In genomic region chr11:62621567-62622470, GRCh38 we compare ENCODE assay signal across 8 cellular contexts. TPM values are rescaled to one million over a fixed set of nuclear protein-coding genes. Genes with fewer than 3 reads are reported as not detected.
A peak's percentile ranks its signal among the peaks of the same experiment; 100 is the strongest.
DNase-seq lines count a peak whose midpoint lies in the region; ATAC-seq and TF ChIP-seq lines count a peak whose summit lies in the region.

Gene B3GAT3 (minus strand): TSS chr11:62621986. CDS start chr11:62621947, 39 bp downstream.

- H3K4me3 ChIP-seq in prostate gland (peak within 1 kb of the TSS; percentile 64), urinary bladder (ENCODE audit: low read depth, low read length) (peak within 1 kb of the TSS; percentile 60)

- peak in 2 of 4 experiments; percentile 56 to 68 for TF ChIP-seq CTCF in prostate gland (IDR thresholded peaks at IDR 0.05)

- H3K4me3 Mint-ChIP-seq in T-helper 17 cell, result peak within 1 kb of the TSS; percentile 99

- H3K27me3 Mint-ChIP-seq in T-helper 17 cell, result no peaks in the 10 kb centered on the region

- H3K36me3 Mint-ChIP-seq in T-helper 17 cell (ENCODE audit: low read depth), result no peaks in the 10 kb centered on the region

- no peaks in the 10 kb centered on the region for H3K27me3 ChIP-seq in prostate gland (replicated peaks; ENCODE audit: insufficient read depth)

- H3K27ac ChIP-seq in prostate gland (peak within 1 kb of the TSS; percentile 77 to 88), urinary bladder (ENCODE audit: low read depth) (peak within 1 kb of the TSS; percentile 81)

- intact Hi-C loops in left ventricle myocardium superior (cut with micrococcal nuclease) (no loop called here), prostate gland (cut with DNase I) (no loop called here)

- peak; percentile 94 for TF ChIP-seq POLR2A in GM15510 (IDR thresholded peaks at IDR 0.05; ENCODE audit: borderline replicate concordance, extremely low read depth, insufficient read length)
- TF ChIP-seq POLR2A in prostate gland (IDR thresholded peaks at IDR 0.05), result peak; percentile 93

- H3K4me1 Mint-ChIP-seq in T-helper 17 cell, result peaks cover 17% of the 10 kb centered on the region

- DNase-seq in NCI-H1694 treated with DMSO at 0.1 percent for 48 hours (lab: John Stamatoyannopoulos, UW) (peak; percentile 78), T-helper 17 cell (peak; percentile 91 to 95 (median 93)), amygdala (lab: John Stamatoyannopoulos, UW) (peak; percentile 84 to 99 (median 96)), left ventricle myocardium superior (peak; percentile 99), prostate gland (ENCODE audit: low spot score) (peak; percentile 98)

- H3K4me1 ChIP-seq in prostate gland (replicated peaks) (peaks cover 6% of the 10 kb centered on the region), urinary bladder (ENCODE audit: insufficient read depth) (no peaks in the 10 kb centered on the region)

- peak within 1 kb of the TSS; percentile 97 for H3K27ac Mint-ChIP-seq in T-helper 17 cell

- WGBS in prostate gland, result under 1% methylated on average over 77 of the region's 77 CpGs
- WGBS in urinary bladder, result 1% methylated on average over 77 of the region's 77 CpGs

- H3K9me3 ChIP-seq in T-helper 17 cell (ENCODE audit: control insufficient read depth, low read length, poor library complexity, severe bottlenecking) (no peaks in the 10 kb centered on the region), prostate gland (no peaks in the 10 kb centered on the region)

- peak; percentile 93 for ATAC-seq in HG02885 (IDR thresholded peaks at IDR 0.05; ENCODE audit: poor library complexity, unreplicated experiment)
- ATAC-seq in T-helper 17 cell, result peak; percentile 87
- ATAC-seq in left ventricle myocardium superior, result peak; percentile 99

- H3K36me3 ChIP-seq in prostate gland (peaks cover 5 to 13% of the 10 kb centered on the region in 2 donors), urinary bladder (ENCODE audit: insufficient read depth) (peaks cover 4% of the 10 kb centered on the region)

RNA-seq across cellular contexts. Expression of gene B3GAT3, which starts in this region (rescaled TPM):
- total RNA-seq in T-helper 17 cell (10 to 100 TPM; 53.0 to 57.2 TPM), left ventricle myocardium superior (12.1 TPM), prostate gland (10 to 100 TPM; 57.0 to 75.3 TPM), urinary bladder (9.7 TPM)
- 37.7 TPM for polyA plus RNA-seq in urinary bladder

Comparison
In these comparisons a context has a peak if more than half of its experiments do, and no peak if none do; other contexts are left out.
1. Peak in every context shown above with its lines: DNase-seq, ATAC-seq, H3K4me3 ChIP-seq and H3K27ac ChIP-seq.